ENCODE assay signal across 29 cellular contexts in the genomic region with DNA sequence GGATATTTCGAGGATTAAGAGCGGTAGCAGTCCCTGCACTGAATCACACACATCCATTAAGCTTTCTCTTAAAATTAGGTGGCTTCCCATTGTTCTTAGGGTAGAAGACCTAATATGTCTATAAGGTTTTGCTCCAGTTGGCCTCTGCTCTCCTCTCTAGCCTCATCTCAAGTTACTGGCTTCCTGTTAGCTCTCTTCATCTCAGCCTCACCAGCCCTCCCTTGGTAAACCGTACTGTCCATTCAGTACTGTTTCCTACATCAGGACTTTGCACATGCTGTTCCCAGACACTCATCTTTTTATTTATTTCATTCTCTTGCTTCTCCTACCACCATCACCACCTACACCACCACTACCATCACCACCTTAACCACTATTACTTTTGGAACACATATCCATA.
"Had no signal": no experiment of that assay in that cellular context is flagged by ENCODE, and none has a peak within 500 bp of the region (broad histone marks: within the 10 kb centered on the region; RNA-seq: fewer than 3 reads in every experiment).

No MANE protein-coding gene starts in this region.

- H3K4me1 ChIP-seq: ascending aorta had no signal

- H3K4me3 Mint-ChIP-seq: activated CD4-positive, alpha-beta memory T cell treated with anti-CD3 and anti-CD28 coated beads, Interleukin-2, amount 10 ng/mL, durations not matched to agents 7 days and 5 days; activated CD4-positive, alpha-beta T cell treated with anti-CD3 and anti-CD28 coated beads for 36 hours; activated CD4-positive, alpha-beta T cell treated with anti-CD3 and anti-CD28 coated beads, Interleukin-2, amount 10 ng/mL, durations not matched to agents 24 days and 14 days; activated naive CD4-positive, alpha-beta T cell treated with anti-CD3 and anti-CD28 coated beads, Interleukin-2, amount 10 ng/mL, durations not matched to agents 7 days and 5 days; activated naive CD8-positive, alpha-beta T cell treated with anti-CD3 and anti-CD28 coated beads, Interleukin-2, amount 10 ng/mL, durations not matched to agents 7 days and 5 days; activated T-cell treated with anti-CD3 and anti-CD28 coated beads, Interleukin-2, amount 50 U/mL, for 24 hours; activated T-cell treated with anti-CD3 and anti-CD28 coated beads, Interleukin-2, amount 50 U/mL, for 72 hours; central memory CD8-positive, alpha-beta T cell; dendritic cell treated with granulocyte-macrophage colony-stimulating factor and Interleukin-4, amounts not matched to agents 40 ng/mL and 50 ng/mL, for 4 days; endodermal cell; T-helper 17 cell; T-helper 2 cell treated with Interferon-gamma antibody and Interleukin-4, amounts not matched to agents 5 μg/mL and 100 μg/mL, for 36 hours had no signal

- H3K36me3 Mint-ChIP-seq: activated naive CD4-positive, alpha-beta T cell treated with anti-CD3 and anti-CD28 coated beads, Interleukin-2, amount 10 ng/mL, durations not matched to agents 7 days and 5 days; activated naive CD4-positive, alpha-beta T cell treated with anti-CD3 and anti-CD28 coated beads, Interleukin-2, amount 50 U/mL, for 72 hours; activated naive CD8-positive, alpha-beta T cell treated with anti-CD3 and anti-CD28 coated beads, Interleukin-2, amount 10 ng/mL, durations not matched to agents 7 days and 5 days had no signal

- H3K27ac Mint-ChIP-seq: activated CD4-positive, alpha-beta memory T cell treated with anti-CD3 and anti-CD28 coated beads, Interleukin-2, amount 10 ng/mL, durations not matched to agents 7 days and 5 days; activated CD4-positive, alpha-beta T cell treated with anti-CD3 and anti-CD28 coated beads for 36 hours; activated CD4-positive, alpha-beta T cell treated with anti-CD3 and anti-CD28 coated beads, Interleukin-2, amount 10 ng/mL, durations not matched to agents 24 days and 14 days; activated naive CD4-positive, alpha-beta T cell treated with anti-CD3 and anti-CD28 coated beads, Interleukin-2, amount 10 ng/mL, durations not matched to agents 7 days and 5 days; activated naive CD4-positive, alpha-beta T cell treated with anti-CD3 and anti-CD28 coated beads, Interleukin-2, amount 50 U/mL, for 72 hours; activated naive CD8-positive, alpha-beta T cell treated with anti-CD3 and anti-CD28 coated beads, Interleukin-2, amount 10 ng/mL, durations not matched to agents 7 days and 5 days; activated T-cell treated with anti-CD3 and anti-CD28 coated beads, Interleukin-2, amount 50 U/mL, for 24 hours; activated T-cell treated with anti-CD3 and anti-CD28 coated beads, Interleukin-2, amount 50 U/mL, for 72 hours; dendritic cell treated with granulocyte-macrophage colony-stimulating factor and Interleukin-4, amounts not matched to agents 40 ng/mL and 50 ng/mL, for 4 days; endodermal cell; T-helper 17 cell; T-helper 2 cell treated with Interferon-gamma antibody and Interleukin-4, amounts not matched to agents 5 μg/mL and 100 μg/mL, for 36 hours had no signal

- H3K4me1 Mint-ChIP-seq: activated CD4-positive, alpha-beta memory T cell treated with anti-CD3 and anti-CD28 coated beads, Interleukin-2, amount 10 ng/mL, durations not matched to agents 7 days and 5 days; activated CD4-positive, alpha-beta T cell treated with anti-CD3 and anti-CD28 coated beads for 36 hours; activated CD4-positive, alpha-beta T cell treated with anti-CD3 and anti-CD28 coated beads, Interleukin-2, amount 10 ng/mL, durations not matched to agents 24 days and 14 days; activated naive CD4-positive, alpha-beta T cell treated with anti-CD3 and anti-CD28 coated beads, Interleukin-2, amount 10 ng/mL, durations not matched to agents 7 days and 5 days; activated naive CD8-positive, alpha-beta T cell treated with anti-CD3 and anti-CD28 coated beads, Interleukin-2, amount 10 ng/mL, durations not matched to agents 7 days and 5 days; central memory CD8-positive, alpha-beta T cell; T-helper 17 cell had no signal

- H3K4me3 ChIP-seq: ascending aorta, coronary artery, dorsolateral prefrontal cortex had no signal

- DNase-seq: activated CD4-positive, alpha-beta memory T cell treated with anti-CD3 and anti-CD28 coated beads, Interleukin-2, amount 10 ng/mL, durations not matched to agents 7 days and 5 days; activated CD4-positive, alpha-beta T cell treated with anti-CD3 and anti-CD28 coated beads for 36 hours; activated CD4-positive, alpha-beta T cell treated with anti-CD3 and anti-CD28 coated beads, Interleukin-2, amount 10 ng/mL, durations not matched to agents 24 days and 14 days; activated CD4-positive, CD25-positive, alpha-beta regulatory T cell; activated CD4-positive, CD25-positive, alpha-beta regulatory T cell treated with anti-CD3 and anti-CD28 coated beads, Interleukin-2, amount 50 U/mL, for 72 hours; activated CD8-positive, alpha-beta memory T cell treated with anti-CD3 and anti-CD28 coated beads, Interleukin-2, amount 50 U/mL, for 48 hours; activated gamma-delta T cell; activated naive CD4-positive, alpha-beta T cell; activated naive CD4-positive, alpha-beta T cell treated with anti-CD3 and anti-CD28 coated beads, Interleukin-2, amount 10 ng/mL, durations not matched to agents 7 days and 5 days; activated naive CD8-positive, alpha-beta T cell treated with anti-CD3 and anti-CD28 coated beads, Interleukin-2, amount 10 ng/mL, durations not matched to agents 7 days and 5 days; activated T-cell treated with anti-CD3 and anti-CD28 coated beads for 4 hours; activated T-cell treated with anti-CD3 and anti-CD28 coated beads, Interleukin-2, amount 50 U/mL, for 24 hours; activated T-cell treated with anti-CD3 and anti-CD28 coated beads, Interleukin-2, amount 50 U/mL, for 72 hours; brain microvascular endothelial cell; dorsolateral prefrontal cortex; effector memory CD4-positive, alpha-beta T cell; endodermal cell; foreskin fibroblast; head of caudate nucleus; T-helper 17 cell had no signal

- H3K9me3 Mint-ChIP-seq: activated CD4-positive, alpha-beta memory T cell treated with anti-CD3 and anti-CD28 coated beads, Interleukin-2, amount 10 ng/mL, durations not matched to agents 7 days and 5 days; activated CD4-positive, alpha-beta T cell treated with anti-CD3 and anti-CD28 coated beads, Interleukin-2, amount 10 ng/mL, durations not matched to agents 24 days and 14 days; activated naive CD4-positive, alpha-beta T cell treated with anti-CD3 and anti-CD28 coated beads, Interleukin-2, amount 10 ng/mL, durations not matched to agents 7 days and 5 days; activated naive CD4-positive, alpha-beta T cell treated with anti-CD3 and anti-CD28 coated beads, Interleukin-2, amount 50 U/mL, for 72 hours; activated naive CD8-positive, alpha-beta T cell treated with anti-CD3 and anti-CD28 coated beads, Interleukin-2, amount 10 ng/mL, durations not matched to agents 7 days and 5 days; activated T-cell treated with anti-CD3 and anti-CD28 coated beads, Interleukin-2, amount 50 U/mL, for 24 hours; activated T-cell treated with anti-CD3 and anti-CD28 coated beads, Interleukin-2, amount 50 U/mL, for 72 hours; central memory CD8-positive, alpha-beta T cell; dendritic cell treated with granulocyte-macrophage colony-stimulating factor and Interleukin-4, amounts not matched to agents 40 ng/mL and 50 ng/mL, for 4 days; endodermal cell; T-helper 2 cell treated with Interferon-gamma antibody and Interleukin-4, amounts not matched to agents 5 μg/mL and 100 μg/mL, for 36 hours had no signal

- H3K27me3 ChIP-seq: ascending aorta, brain microvascular endothelial cell, dorsolateral prefrontal cortex had no signal

- H3K9me3 ChIP-seq: ascending aorta had no signal

- H3K27me3 Mint-ChIP-seq: activated CD4-positive, alpha-beta T cell treated with anti-CD3 and anti-CD28 coated beads for 36 hours; activated naive CD4-positive, alpha-beta T cell treated with anti-CD3 and anti-CD28 coated beads, Interleukin-2, amount 10 ng/mL, durations not matched to agents 7 days and 5 days; activated T-cell treated with anti-CD3 and anti-CD28 coated beads, Interleukin-2, amount 50 U/mL, for 24 hours; central memory CD8-positive, alpha-beta T cell; dendritic cell treated with granulocyte-macrophage colony-stimulating factor and Interleukin-4, amounts not matched to agents 40 ng/mL and 50 ng/mL, for 4 days had no signal

- H3K36me3 ChIP-seq: ascending aorta, brain microvascular endothelial cell had no signal

- ATAC-seq: activated CD4-positive, alpha-beta T cell treated with anti-CD3 and anti-CD28 coated beads for 36 hours; activated naive CD4-positive, alpha-beta T cell treated with anti-CD3 and anti-CD28 coated beads, Interleukin-2, amount 50 U/mL, for 72 hours; activated T-cell treated with anti-CD3 and anti-CD28 coated beads, Interleukin-2, amount 50 U/mL, for 72 hours; esophagus mucosa; T-helper 17 cell had no signal

- H3K27ac ChIP-seq: ascending aorta, brain microvascular endothelial cell, coronary artery, dorsolateral prefrontal cortex had no signal

- FAIRE-seq: bronchial epithelial cell, frontal cortex had no signal
